Comparison of ENCODE assay signal across 8 cellular contexts in genomic region chr5:24642022-24642421, GRCh38. TPM values are rescaled to one million over a fixed set of nuclear protein-coding genes. Genes with fewer than 3 reads are reported as not detected.
DNase-seq lines count a peak whose midpoint lies in the region; ATAC-seq and TF ChIP-seq lines count a peak whose summit lies in the region.

No MANE protein-coding gene starts in this region.

- H3K36me3 Mint-ChIP-seq in WTC11: no peaks in the 10 kb centered on the region
- no peaks in the 10 kb centered on the region for H3K36me3 Mint-ChIP-seq in stimulated activated effector memory CD8-positive, alpha-beta T cell treated with anti-CD3 and anti-CD28 coated beads, Interleukin-12 subunit alpha, Interleukin-12 subunit beta, amount 100 ng/mL, for 72 hours
- H3K36me3 Mint-ChIP-seq in CD4-positive, alpha-beta T cell (ENCODE audit: low read depth): no peaks in the 10 kb centered on the region

- CTCF ChIA-PET in GM10248 (lab: Yijun Ruan, JAX): no interaction called here
- CTCF ChIA-PET in WTC11 (lab: Charles Lee): no interaction called here
- CTCF ChIA-PET in CD4-positive, alpha-beta T cell (lab: Charles Lee): no interaction called here

- peak; percentile 21 for TF ChIP-seq CTCF in GM10248 (IDR thresholded peaks at IDR 0.05; ENCODE audit: control extremely low read depth, extremely low read depth, low read depth, missing control alignments)
- TF ChIP-seq CTCF in LNCaP clone FGC (IDR thresholded peaks at IDR 0.05; ENCODE audit: control insufficient read depth, extremely low read depth, insufficient read depth): peak; percentile 82
- TF ChIP-seq CTCF in WTC11 (IDR thresholded peaks at IDR 0.05): 0 out of 2 replicates have a peak, but pooled peaks have one; percentile 12
- no peak for TF ChIP-seq CTCF in CD4-positive, alpha-beta T cell (IDR thresholded peaks at IDR 0.05)

- DNase-seq in GM10248 (ENCODE audit: extremely low spot score): no peak
- DNase-seq in LNCaP clone FGC (ENCODE audit: low read depth): peak; percentile 37
- DNase-seq in WTC11 (ENCODE audit: low spot score): no peak
- DNase-seq in medulla oblongata (ENCODE audit: extremely low spot score): peak; percentile 66
- DNase-seq in stimulated activated effector memory CD8-positive, alpha-beta T cell treated with anti-CD3 and anti-CD28 coated beads, Interleukin-12 subunit alpha, Interleukin-12 subunit beta, amount 100 ng/mL, for 72 hours (ENCODE audit: low spot score in 2 of 2): no peak
- DNase-seq in CD4-positive, alpha-beta T cell: no peak

- intact Hi-C loops in CD4-positive, alpha-beta T cell (cut with DNase I, micrococcal nuclease): no loop called here

- H3K27ac ChIP-seq in CD4-positive, alpha-beta T cell (ENCODE audit: low read depth, low read length): no peak overlapping the region

- H3K9me3 ChIP-seq in CD4-positive, alpha-beta T cell (ENCODE audit: control insufficient read depth, low read length): no peaks in the 10 kb centered on the region

- H3K4me3 ChIP-seq in LNCaP clone FGC (ENCODE audit: low read depth, low read length): no peak overlapping the region

- peaks cover 32% of the 10 kb centered on the region for H3K4me1 Mint-ChIP-seq in WTC11
- H3K4me1 Mint-ChIP-seq in stimulated activated effector memory CD8-positive, alpha-beta T cell treated with anti-CD3 and anti-CD28 coated beads, Interleukin-12 subunit alpha, Interleukin-12 subunit beta, amount 100 ng/mL, for 72 hours: no peaks in the 10 kb centered on the region
- no peaks in the 10 kb centered on the region for H3K4me1 Mint-ChIP-seq in CD4-positive, alpha-beta T cell (ENCODE audit: low read depth)

- H3K27me3 Mint-ChIP-seq in WTC11 (ENCODE audit: low read depth): peaks cover 22% of the 10 kb centered on the region
- no peaks in the 10 kb centered on the region for H3K27me3 Mint-ChIP-seq in CD4-positive, alpha-beta T cell

- H3K4me3 Mint-ChIP-seq in WTC11: no peak overlapping the region
- H3K4me3 Mint-ChIP-seq in stimulated activated effector memory CD8-positive, alpha-beta T cell treated with anti-CD3 and anti-CD28 coated beads, Interleukin-12 subunit alpha, Interleukin-12 subunit beta, amount 100 ng/mL, for 72 hours: no peak overlapping the region
- H3K4me3 Mint-ChIP-seq in CD4-positive, alpha-beta T cell: no peak overlapping the region

- ATAC-seq in WTC11 (no peak), GM21381 (IDR thresholded peaks at IDR 0.05; ENCODE audit: unreplicated experiment) (no peak), HG03097 (IDR thresholded peaks at IDR 0.05; ENCODE audit: low FRiP score, unreplicated experiment) (no peak)
- no peak for ATAC-seq in stimulated activated effector memory CD8-positive, alpha-beta T cell treated with anti-CD3 and anti-CD28 coated beads, Interleukin-12 subunit alpha, Interleukin-12 subunit beta, amount 100 ng/mL, for 72 hours
- ATAC-seq in CD4-positive, alpha-beta T cell (ENCODE audit: poor library complexity): no peak

- POLR2A ChIA-PET in GM10248 (lab: Yijun Ruan, JAX): no interaction called here
- POLR2A ChIA-PET in WTC11 (lab: Charles Lee): no interaction called here
- POLR2A ChIA-PET in CD4-positive, alpha-beta T cell (lab: Charles Lee): no interaction called here

- H3K27ac Mint-ChIP-seq in WTC11: no peak overlapping the region
- H3K27ac Mint-ChIP-seq in stimulated activated effector memory CD8-positive, alpha-beta T cell treated with anti-CD3 and anti-CD28 coated beads, Interleukin-12 subunit alpha, Interleukin-12 subunit beta, amount 100 ng/mL, for 72 hours: no peak overlapping the region
- H3K27ac Mint-ChIP-seq in CD4-positive, alpha-beta T cell: no peak overlapping the region

- no peaks in the 10 kb centered on the region for H3K9me3 Mint-ChIP-seq in WTC11
- peaks cover 5% of the 10 kb centered on the region for H3K9me3 Mint-ChIP-seq in stimulated activated effector memory CD8-positive, alpha-beta T cell treated with anti-CD3 and anti-CD28 coated beads, Interleukin-12 subunit alpha, Interleukin-12 subunit beta, amount 100 ng/mL, for 72 hours
- peaks cover 4% of the 10 kb centered on the region for H3K9me3 Mint-ChIP-seq in CD4-positive, alpha-beta T cell

- H3K27me3 ChIP-seq in CD4-positive, alpha-beta T cell (ENCODE audit: control insufficient read depth, insufficient read depth, low read length): no peaks in the 10 kb centered on the region

TF ChIP-seq in WTC11, 78 proteins besides CTCF, POLR2A, EP300 and RAD21 (continues in another document):
- no peak for TF ChIP-seq SOX15 (CRISPR knock-in tag; IDR thresholded peaks at IDR 0.05)
- TF ChIP-seq FOXK1 (CRISPR knock-in tag; IDR thresholded peaks at IDR 0.05): no peak
- no peak for TF ChIP-seq E2F5 (CRISPR knock-in tag; IDR thresholded peaks at IDR 0.05)
- TF ChIP-seq AFF4 (CRISPR knock-in tag; IDR thresholded peaks at IDR 0.05; ENCODE audit: borderline replicate concordance): no peak
- no peak for TF ChIP-seq ZNF232 (CRISPR knock-in tag; IDR thresholded peaks at IDR 0.05)
- TF ChIP-seq ZNF671 (CRISPR knock-in tag; IDR thresholded peaks at IDR 0.05): no peak
- no peak for TF ChIP-seq ATF1 (CRISPR knock-in tag; IDR thresholded peaks at IDR 0.05)
- TF ChIP-seq ESRRA (CRISPR knock-in tag; IDR thresholded peaks at IDR 0.05; ENCODE audit: borderline replicate concordance): no peak
- TF ChIP-seq PRDM15 (CRISPR knock-in tag; IDR thresholded peaks at IDR 0.05): no peak

RNA-seq across cellular contexts. Expression of gene CDH10, which starts 2.8 kb away (rescaled TPM):
- 0.14 to 0.22 TPM in 2 of 3 replicates, not detected in the other for total RNA-seq in WTC11 (2021)
- not detected for total RNA-seq in CD4-positive, alpha-beta T cell

Comparison
In these comparisons a context has a peak if more than half of its experiments do, and no peak if none do; other contexts are left out.
1. DNase-seq: peak in LNCaP clone FGC (single experiment) and medulla oblongata (single experiment); none in GM10248 (single experiment), WTC11 (single experiment), stimulated activated effector memory CD8-positive, alpha-beta T cell treated with anti-CD3 and anti-CD28 coated beads, Interleukin-12 subunit alpha, Interleukin-12 subunit beta, amount 100 ng/mL, for 72 hours (0 of 2) and CD4-positive, alpha-beta T cell (0 of 10).